17 cellular contexts compared by ENCODE assay signal in the genomic region with DNA sequence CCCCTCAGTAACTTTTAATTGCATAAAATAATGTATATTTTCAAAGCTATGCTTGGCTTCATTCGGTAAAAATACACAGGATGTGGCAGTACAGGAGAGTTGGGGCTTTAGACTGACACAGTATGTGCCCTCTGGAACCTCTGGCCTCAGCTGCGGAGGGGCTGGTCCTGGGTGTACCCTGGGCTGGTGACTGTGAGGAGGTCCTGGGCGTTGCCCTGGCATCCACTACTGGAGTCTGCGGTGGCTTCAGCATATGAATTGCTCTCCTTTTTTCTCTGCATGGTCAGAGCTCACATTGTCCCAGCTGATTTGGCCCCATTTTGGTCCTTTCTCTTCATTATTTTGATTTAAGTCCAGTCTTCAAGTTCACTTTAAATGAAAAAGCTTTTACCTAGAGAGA. TPM values are rescaled to one million over a fixed set of nuclear protein-coding genes. Genes with fewer than 3 reads are reported as not detected.
DNase-seq lines count a peak whose midpoint lies in the region; ATAC-seq, FAIRE-seq and TF ChIP-seq lines count a peak whose summit lies in the region.
"Had no signal": no experiment of that assay in that cellular context is flagged by ENCODE, and none has a peak within 500 bp of the region (broad histone marks: within the 10 kb centered on the region; RNA-seq: fewer than 3 reads in every experiment).

No MANE protein-coding gene starts in this region.

- peak overlapping the region; percentile 75 to 85 for H2BK12ac ChIP-seq in mesenchymal stem cell (ENCODE audit: low read length in 2 of 2)

- H3K23ac ChIP-seq in mesenchymal stem cell (ENCODE audit: low read length in 2 of 2): no peak overlapping the region

- no peak overlapping the region for H3K4me3 Mint-ChIP-seq in astrocyte (ENCODE audit: unreplicated experiment)
- H3K4me3 Mint-ChIP-seq: CD4-positive, CD25-positive, alpha-beta regulatory T cell; CD8-positive, alpha-beta memory T cell; H9 had no signal

- H3K4ac ChIP-seq in mesenchymal stem cell (ENCODE audit: low read depth in 1 of 2, low read length in 2 of 2): no peak overlapping the region

- no peaks in the 10 kb centered on the region for H3K79me1 ChIP-seq in mesenchymal stem cell (replicated peaks; ENCODE audit: low read length, poor library complexity, severe bottlenecking)

- no peak for TF ChIP-seq CTCF in astrocyte (IDR thresholded peaks at IDR 0.05; ENCODE audit: insufficient read depth, low read depth, low read length)

- H4K91ac ChIP-seq in mesenchymal stem cell (ENCODE audit: low read length): peak overlapping the region; percentile 14

- intact Hi-C loops in posterior vena cava (cut with DNase I): no loop called here

- H3K36me3 ChIP-seq in GM23248 (ENCODE audit: low read depth) (no peaks in the 10 kb centered on the region), astrocyte (ENCODE audit: insufficient read depth, low read length) (no peaks in the 10 kb centered on the region), mesenchymal stem cell (ENCODE audit: control insufficient read depth in 1 of 2, insufficient read depth in 2 of 2, low read depth in 1 of 2, low read length in 2 of 2) (no peaks in the 10 kb centered on the region)
- H3K36me3 ChIP-seq: BE2C had no signal

- ATAC-seq in GM19395 (IDR thresholded peaks at IDR 0.05; ENCODE audit: unreplicated experiment): no peak

- in situ Hi-C loops in GM23248 (cut with MboI): no loop called here

- peaks cover 51% of the 10 kb centered on the region for H3K4me1 Mint-ChIP-seq in astrocyte (ENCODE audit: low read depth, unreplicated experiment)
- H3K4me1 Mint-ChIP-seq: CD4-positive, CD25-positive, alpha-beta regulatory T cell; CD8-positive, alpha-beta memory T cell; H9 had no signal

- peaks cover 34% of the 10 kb centered on the region for H3K4me1 ChIP-seq in GM23248 (ENCODE audit: insufficient read depth)
- H3K4me1 ChIP-seq in astrocyte (ENCODE audit: insufficient read depth, low read length): peaks cover 19% of the 10 kb centered on the region
- H3K4me1 ChIP-seq in mesenchymal stem cell (ENCODE audit: control insufficient read depth, insufficient read depth, low read depth, low read length): peaks cover 6% of the 10 kb centered on the region
- H3K4me1 ChIP-seq: BE2C had no signal

- peak overlapping the region; percentile 60 for H2BK15ac ChIP-seq in mesenchymal stem cell (ENCODE audit: low read depth, poor library complexity, severe bottlenecking)

- H3K27ac ChIP-seq in GM23248 (peak overlapping the region; percentile 97), astrocyte (ENCODE audit: low read depth, low read length) (no peak overlapping the region), mesenchymal stem cell (ENCODE audit: low read length, poor library complexity, severe bottlenecking) (no peak overlapping the region)

- DNase-seq in GM23248 (peak; percentile 35), astrocyte (ENCODE audit: low read depth) (no peak), mesenchymal stem cell (no peak), posterior vena cava (ENCODE audit: low spot score) (peak; percentile 64), T-helper 9 cell (no peak), NCI-H1436 treated with DMSO at 0.1 percent for 48 hours (lab: John Stamatoyannopoulos, UW) (no peak), amygdala (lab: John Stamatoyannopoulos, UW) (no peak)
- DNase-seq: C1 segment of cervical spinal cord; CD8-positive, alpha-beta memory T cell; DMS 273 treated with DMSO at 0.1 percent for 48 hours; GDM1; H9 had no signal

- no peak overlapping the region for H2BK120ac ChIP-seq in mesenchymal stem cell (ENCODE audit: low read depth, low read length)

- H3K18ac ChIP-seq in mesenchymal stem cell (ENCODE audit: low read depth in 1 of 2, low read length in 2 of 2): peak overlapping the region; percentile 14 to 25

- H3K79me2 ChIP-seq in GM23248 (ENCODE audit: insufficient read depth) (no peaks in the 10 kb centered on the region), astrocyte (ENCODE audit: insufficient read depth, low read length) (no peaks in the 10 kb centered on the region)

- H3K9me2 ChIP-seq in GM23248 (ENCODE audit: insufficient read depth): no peaks in the 10 kb centered on the region

- peaks cover 14% of the 10 kb centered on the region for H3K9me3 Mint-ChIP-seq in astrocyte (ENCODE audit: unreplicated experiment)

- H3K14ac ChIP-seq in mesenchymal stem cell (ENCODE audit: low read length in 2 of 2): no peak overlapping the region

- no peak overlapping the region for H3K9ac ChIP-seq in GM23248
- no peak overlapping the region for H3K9ac ChIP-seq in astrocyte (ENCODE audit: low read length)
- no peak overlapping the region for H3K9ac ChIP-seq in mesenchymal stem cell (ENCODE audit: low read length)

- FAIRE-seq in astrocyte (lab: Jason Lieb, UNC): no peak
- FAIRE-seq: H1 had no signal

- H4K20me1 ChIP-seq in GM23248 (ENCODE audit: insufficient read depth) (no peaks in the 10 kb centered on the region), astrocyte (ENCODE audit: insufficient read depth, low read length) (no peaks in the 10 kb centered on the region)

- H3K4me2 ChIP-seq in GM23248 (ENCODE audit: unreplicated experiment) (no peak overlapping the region), astrocyte (ENCODE audit: low read length) (no peak overlapping the region), mesenchymal stem cell (ENCODE audit: low read length, poor library complexity, severe bottlenecking) (no peak overlapping the region)

- H4K8ac ChIP-seq in mesenchymal stem cell (ENCODE audit: low read length): peak overlapping the region; percentile 7

- H2BK5ac ChIP-seq in mesenchymal stem cell (ENCODE audit: low read depth, low read length, poor library complexity, severe bottlenecking): peak overlapping the region; percentile 46

- H2AFZ ChIP-seq in GM23248 (peak overlapping the region; percentile 34), astrocyte (ENCODE audit: low read depth, low read length) (no peak overlapping the region), mesenchymal stem cell (ENCODE audit: low read depth, low read length) (no peak overlapping the region)

- H3K36me3 Mint-ChIP-seq in astrocyte (ENCODE audit: low read depth, unreplicated experiment): no peaks in the 10 kb centered on the region
- H3K36me3 Mint-ChIP-seq: CD4-positive, CD25-positive, alpha-beta regulatory T cell had no signal

- H3K4me3 ChIP-seq in GM23248 (no peak overlapping the region), astrocyte (ENCODE audit: insufficient read depth, low read depth, low read length) (no peak overlapping the region), mesenchymal stem cell (ENCODE audit: insufficient read depth in 1 of 2, low read depth in 1 of 2, low read length in 2 of 2) (no peak overlapping the region)

- WGBS in GM23248 (ENCODE audit: low coverage in 1 of 2, low lambda C conversion rate in 2 of 2, missing lambda C conversion rate in 2 of 2), 2 experiments: 45 to 52% methylated on average over 4 of the region's 4 CpGs
- 96% methylated on average over 4 of the region's 4 CpGs for WGBS in mesenchymal stem cell

- peaks cover 35% of the 10 kb centered on the region for H3F3A ChIP-seq in GM23248 (ENCODE audit: insufficient read depth)

- no peaks in the 10 kb centered on the region for H3K27me3 Mint-ChIP-seq in astrocyte (ENCODE audit: low read depth, unreplicated experiment)

- H3K27ac Mint-ChIP-seq in astrocyte (ENCODE audit: unreplicated experiment): peak overlapping the region; percentile 99
- H3K27ac Mint-ChIP-seq: CD4-positive, CD25-positive, alpha-beta regulatory T cell; H9 had no signal

- H3K9me3 ChIP-seq in GM23248 (ENCODE audit: low read depth): no peaks in the 10 kb centered on the region
- H3K9me3 ChIP-seq in astrocyte (ENCODE audit: insufficient read depth, low read depth, low read length): peaks cover 2% of the 10 kb centered on the region
- peaks cover 2% of the 10 kb centered on the region for H3K9me3 ChIP-seq in mesenchymal stem cell (ENCODE audit: control insufficient read depth, low read length)
- H3K9me3 ChIP-seq: BE2C had no signal

- H3K27me3 ChIP-seq in GM23248 (replicated peaks; ENCODE audit: insufficient read depth) (no peaks in the 10 kb centered on the region), astrocyte (ENCODE audit: insufficient read depth, low read length) (no peaks in the 10 kb centered on the region), mesenchymal stem cell (ENCODE audit: control insufficient read depth in 1 of 2, insufficient read depth in 1 of 2, low read length in 2 of 2) (no peaks in the 10 kb centered on the region)
- H3K27me3 ChIP-seq: BE2C had no signal

- H2AK5ac ChIP-seq in mesenchymal stem cell (ENCODE audit: low read length, severe bottlenecking): peak overlapping the region; percentile 68

RNA-seq across cellular contexts. Expression of gene CORO2B, which starts 40.5 kb away (rescaled TPM):
- 7.6 and 7.7 TPM in 2 replicates for total RNA-seq in GM23248 (2014; rRNA removed; shearing (Covaris generic))
- 2.7 and 3.7 TPM in 2 replicates for polyA plus RNA-seq in GM23248 (2016; fragmentation: Nextera tagmentation; extraction: Ambion mirVana)
- total RNA-seq in astrocyte (6.2 and 7.4 TPM in 2 replicates), posterior vena cava (10 to 100 TPM in 1 of 2 donors, 1 to 10 TPM in 1; 7.2 to 11.7 TPM)
- polyA plus RNA-seq in mesenchymal stem cell (2013, experiment 1 of 2): 6.0 TPM
- polyA plus RNA-seq in mesenchymal stem cell (2013, experiment 2 of 2): 6.3 TPM
- total RNA-seq: CD4-positive, CD25-positive, alpha-beta regulatory T cell; CD8-positive, alpha-beta memory T cell; HT-29 had no signal
- polyA plus RNA-seq: CD4-positive, CD25-positive, alpha-beta regulatory T cell; CD8-positive, alpha-beta memory T cell had no signal

Comparison
In these comparisons a context has a peak if more than half of its experiments do, and no peak if none do; other contexts are left out.
1. DNase-seq: peak in GM23248 (single experiment) and posterior vena cava (single experiment); none in astrocyte (single experiment), mesenchymal stem cell (single experiment), T-helper 9 cell (single experiment), NCI-H1436 treated with DMSO at 0.1 percent for 48 hours (single experiment) and amygdala (0 of 56).